Comparison of ENCODE assay signal across 10 cellular contexts in genomic region chr15:82122754-82123400, GRCh38.
DNase-seq lines count a peak whose midpoint lies in the region; ATAC-seq, FAIRE-seq and TF ChIP-seq lines count a peak whose summit lies in the region.
"Had no signal": no experiment of that assay in that cellular context is flagged by ENCODE, and none has a peak within 500 bp of the region (broad histone marks: within the 10 kb centered on the region; RNA-seq: fewer than 3 reads in every experiment).

No MANE protein-coding gene starts in this region.

- no peak for FAIRE-seq in kidney (lab: Jason Lieb, UNC)

- H2AFZ ChIP-seq in OCI-LY7 (ENCODE audit: low read length): no peak overlapping the region

- POLR2A ChIA-PET in MCF 10A (lab: Yijun Ruan, JAX) (interaction anchor here (1.0 to 1.1 kb wide), 2 partner anchors 14 to 29 kb away, joined by 3 read pairs; no protein-coding TSS in a partner anchor), OCI-LY7 (lab: Charles Lee) (interaction anchor here (0.9 kb wide), 1 partner anchor 77 kb away, joined by 3 read pairs; no protein-coding TSS in a partner anchor)

- H3K36me3 ChIP-seq in breast epithelium (no peaks in the 10 kb centered on the region), left lung (no peaks in the 10 kb centered on the region), kidney (ENCODE audit: control insufficient read depth in 1 of 2, insufficient read depth in 2 of 2, low read length in 2 of 2) (no peaks in the 10 kb centered on the region), OCI-LY7 (ENCODE audit: insufficient read depth, low read length) (peaks cover 18% of the 10 kb centered on the region; the same call in 1 of the 2 replicates), upper lobe of right lung (no peaks in the 10 kb centered on the region)
- H3K36me3 ChIP-seq: lower lobe of right lung had no signal

- H3K27ac Mint-ChIP-seq in MCF 10A (ENCODE audit: low read depth, unreplicated experiment): peak overlapping the region; percentile 20

- H3K27me3 ChIP-seq in breast epithelium (no peaks in the 10 kb centered on the region), left lung (no peaks in the 10 kb centered on the region), upper lobe of right lung (no peaks in the 10 kb centered on the region)

- H4K20me1 ChIP-seq in OCI-LY7 (ENCODE audit: insufficient read depth, low read length): no peaks in the 10 kb centered on the region

- ATAC-seq in left lung: peak; percentile 71
- no peak for ATAC-seq in upper lobe of right lung
- ATAC-seq: lower lobe of right lung had no signal

- H3K4me3 ChIP-seq in breast epithelium: no peak overlapping the region
- no peak overlapping the region for H3K4me3 ChIP-seq in left lung
- no peak overlapping the region for H3K4me3 ChIP-seq in kidney (ENCODE audit: low read length in 2 of 2)
- H3K4me3 ChIP-seq in OCI-LY7 (ENCODE audit: low read depth, low read length, poor library complexity, severe bottlenecking): no peak overlapping the region
- no peak overlapping the region for H3K4me3 ChIP-seq in upper lobe of right lung
- H3K4me3 ChIP-seq: lower lobe of right lung had no signal

- H3K4me2 ChIP-seq in OCI-LY7 (ENCODE audit: low read length): no peak overlapping the region

- H3K27me3 Mint-ChIP-seq in MCF 10A (ENCODE audit: insufficient read depth, unreplicated experiment): no peaks in the 10 kb centered on the region

- H3K27ac ChIP-seq in breast epithelium: no peak overlapping the region
- H3K27ac ChIP-seq in left lung: no peak overlapping the region
- no peak overlapping the region for H3K27ac ChIP-seq in kidney (ENCODE audit: low read depth in 2 of 2, low read length in 2 of 2)
- H3K27ac ChIP-seq in OCI-LY7 (ENCODE audit: low read depth, low read length, poor library complexity, severe bottlenecking): no peak overlapping the region
- H3K27ac ChIP-seq in upper lobe of right lung: no peak overlapping the region
- H3K27ac ChIP-seq: lower lobe of right lung had no signal

- intact Hi-C loops in MCF 10A (cut with micrococcal nuclease): no loop called here
- intact Hi-C loops in breast epithelium (cut with DNase I; ENCODE audit: low total_unique reads): no loop called here
- intact Hi-C loops in left lung (cut with DNase I): no loop called here
- intact Hi-C loops in kidney (cut with DNase I): loop anchor here (10.0 kb wide), 1 partner anchor 58 kb away; no protein-coding TSS in a partner anchor
- intact Hi-C loops in OCI-LY7 (cut with micrococcal nuclease; ENCODE audit: unreplicated experiment): no loop called here
- intact Hi-C loops in upper lobe of right lung (cut with DNase I): no loop called here

- H3K4me1 Mint-ChIP-seq in MCF 10A (ENCODE audit: insufficient read depth, unreplicated experiment): peaks cover 12% of the 10 kb centered on the region

- TF ChIP-seq CTCF in MCF 10A (IDR thresholded peaks at IDR 0.05; ENCODE audit: unreplicated experiment): no peak
- no peak for TF ChIP-seq CTCF in breast epithelium (IDR thresholded peaks at IDR 0.05)
- TF ChIP-seq CTCF in left lung (IDR thresholded peaks at IDR 0.05): no peak
- no peak for TF ChIP-seq CTCF in kidney (IDR thresholded peaks at IDR 0.05; ENCODE audit: borderline replicate concordance, extremely low read depth, insufficient read depth)
- no peak for TF ChIP-seq CTCF in OCI-LY7 (conservative IDR thresholded peaks at IDR 0.05; ENCODE audit: low read length)
- no peak for TF ChIP-seq CTCF in upper lobe of right lung (IDR thresholded peaks at IDR 0.05)

- H3K9ac ChIP-seq in kidney (ENCODE audit: low read length in 2 of 2): no peak overlapping the region

- no peaks in the 10 kb centered on the region for H3K4me1 ChIP-seq in breast epithelium
- no peaks in the 10 kb centered on the region for H3K4me1 ChIP-seq in left lung
- no peaks in the 10 kb centered on the region for H3K4me1 ChIP-seq in kidney (ENCODE audit: control insufficient read depth in 1 of 2, insufficient read depth in 1 of 2, low read depth in 1 of 2, low read length in 2 of 2)
- H3K4me1 ChIP-seq in OCI-LY7 (ENCODE audit: insufficient read depth, low read length, poor library complexity, severe bottlenecking): no peaks in the 10 kb centered on the region
- H3K4me1 ChIP-seq in upper lobe of right lung: no peaks in the 10 kb centered on the region
- H3K4me1 ChIP-seq: lower lobe of right lung had no signal

- DNase-seq in MCF 10A (ENCODE audit: unreplicated experiment) (peak; percentile 94), breast epithelium (ENCODE audit: low spot score in 2 of 2) (no peak), brain pericyte (ENCODE audit: low read depth, low spot score) (peak; percentile 89), left lung (peak in 1 of 2 donors; percentile 46), NCI-H1930 (lab: John Stamatoyannopoulos, UW) (no peak), kidney (no peak), OCI-LY7 (ENCODE audit: low spot score) (no peak), upper lobe of right lung (no peak)
- DNase-seq: lower lobe of right lung, NCI-H2029 had no signal

- H3K9me3 ChIP-seq in breast epithelium: no peaks in the 10 kb centered on the region
- H3K9me3 ChIP-seq in left lung: no peaks in the 10 kb centered on the region
- H3K9me3 ChIP-seq in kidney (ENCODE audit: control insufficient read depth in 1 of 2, low read length in 2 of 2): no peaks in the 10 kb centered on the region
- H3K9me3 ChIP-seq in OCI-LY7 (ENCODE audit: low read length): no peaks in the 10 kb centered on the region
- no peaks in the 10 kb centered on the region for H3K9me3 ChIP-seq in upper lobe of right lung
- H3K9me3 ChIP-seq: lower lobe of right lung had no signal

- no peaks in the 10 kb centered on the region for H3K79me2 ChIP-seq in OCI-LY7 (ENCODE audit: insufficient read depth, low read depth, low read length)

- H3K36me3 Mint-ChIP-seq in MCF 10A (ENCODE audit: insufficient read depth, unreplicated experiment): peaks cover 8% of the 10 kb centered on the region

- BruUV-seq in MCF 10A (replicated peaks; lab: Mats Ljungman, UMichigan) (no TSS peak), OCI-LY7 (replicated peaks; lab: Mats Ljungman, UMichigan) (no TSS peak)

- no peak for TF ChIP-seq POLR2A in breast epithelium (IDR thresholded peaks at IDR 0.05)

- H3K9me2 ChIP-seq in OCI-LY7 (ENCODE audit: insufficient read depth, low read length): no peaks in the 10 kb centered on the region

- no peaks in the 10 kb centered on the region for H3K9me3 Mint-ChIP-seq in MCF 10A (ENCODE audit: unreplicated experiment)

- H3K4me3 Mint-ChIP-seq in MCF 10A (ENCODE audit: unreplicated experiment): no peak overlapping the region

- CTCF ChIA-PET in MCF 10A (lab: Yijun Ruan, JAX) (interaction anchor here (0.6 to 1.4 kb wide), 4 partner anchors 14 to 75 kb away, joined by 3 to 4 read pairs (median 3); no protein-coding TSS in a partner anchor), OCI-LY7 (lab: Charles Lee; ENCODE audit: unreplicated experiment) (no interaction called here)

Comparison
In these comparisons a context has a peak if more than half of its experiments do, and no peak if none do; other contexts are left out.
1. DNase-seq: peak in MCF 10A (single experiment) and brain pericyte (single experiment); none in breast epithelium (0 of 2), NCI-H1930 (0 of 2), kidney (single experiment), OCI-LY7 (single experiment) and upper lobe of right lung (single experiment).